Comparison of ENCODE assay signal across 8 cellular contexts in genomic region chr5:132466453-132467291, GRCh38. TPM values are rescaled to one million over a fixed set of nuclear protein-coding genes. Genes with fewer than 3 reads are reported as not detected.
DNase-seq lines count a peak whose midpoint lies in the region; ATAC-seq, FAIRE-seq and TF ChIP-seq lines count a peak whose summit lies in the region.

No MANE protein-coding gene starts in this region.

- no peaks in the 10 kb centered on the region for H3K27me3 ChIP-seq in BE2C

- no peak for FAIRE-seq in HTR-8/SVneo (lab: Jason Lieb, UNC)

- peak; percentile 79 for DNase-seq in activated CD4-positive, alpha-beta T cell treated with anti-CD3 and anti-CD28 coated beads for 48 hours
- DNase-seq in activated CD4-positive, alpha-beta T cell treated with anti-CD3 and anti-CD28 coated beads, Interleukin-2, amount 50 U/mL, for 4 hours = no peak
- DNase-seq in RPMI8226 = peak; percentile 95
- DNase-seq in astrocyte of the hippocampus (ENCODE audit: low read depth, low spot score) = peak; percentile 55
- DNase-seq in mesenteric fat pad (ENCODE audit: low spot score) = peak; percentile 89
- DNase-seq in HTR-8/SVneo (ENCODE audit: insufficient read length, low spot score) = no peak
- no peak for DNase-seq in BE2C

- H3K9me3 ChIP-seq in BE2C = no peaks in the 10 kb centered on the region

- H3K4me3 ChIP-seq in BE2C (ENCODE audit: low read depth, low read length) = no peak overlapping the region

- no peaks in the 10 kb centered on the region for H3K36me3 ChIP-seq in BE2C

- H3K4me1 ChIP-seq in BE2C = no peaks in the 10 kb centered on the region; the same call in 1 of the 2 replicates

- no peak for TF ChIP-seq CTCF in BE2C (IDR thresholded peaks at IDR 0.05; ENCODE audit: low read depth, low read length)

- peak; percentile 52 for ATAC-seq in HG02970 (IDR thresholded peaks at IDR 0.05; ENCODE audit: low FRiP score, unreplicated experiment)

RNA-seq across cellular contexts. Expression of gene IRF1, which starts 23.9 kb away (rescaled TPM):
- 61.1 TPM for total RNA-seq in mesenteric fat pad
- polyA plus RNA-seq in BE2C (2012; ENCODE audit: insufficient read depth, insufficient read length, low read depth) = 22.5 TPM

Comparison
In these comparisons a context has a peak if more than half of its experiments do, and no peak if none do; other contexts are left out.
1. DNase-seq: peak in activated CD4-positive, alpha-beta T cell treated with anti-CD3 and anti-CD28 coated beads for 48 hours (single experiment), RPMI8226 (single experiment), astrocyte of the hippocampus (single experiment) and mesenteric fat pad (single experiment); none in activated CD4-positive, alpha-beta T cell treated with anti-CD3 and anti-CD28 coated beads, Interleukin-2, amount 50 U/mL, for 4 hours (0 of 2), HTR-8/SVneo (single experiment) and BE2C (single experiment).